ENCODE assay signal across 22 cellular contexts in genomic region chr5:65229841-65230240, GRCh38.
DNase-seq lines count a peak whose midpoint lies in the region; ATAC-seq, FAIRE-seq and TF ChIP-seq lines count a peak whose summit lies in the region.
"Had no signal": no experiment of that assay in that cellular context is flagged by ENCODE, and none has a peak within 500 bp of the region (broad histone marks: within the 10 kb centered on the region; RNA-seq: fewer than 3 reads in every experiment).

No MANE protein-coding gene starts in this region.

- 100% methylated on average over 1 of the region's 1 CpG for WGBS in GM23248 (ENCODE audit: low coverage in 1 of 2, low lambda C conversion rate in 2 of 2, missing lambda C conversion rate in 2 of 2), 2 experiments
- 13% methylated on average over 1 of the region's 1 CpG for WGBS in K562 (ENCODE audit: insufficient coverage, low coverage, missing lambda C conversion rate)

- no peaks in the 10 kb centered on the region for H3K9me2 ChIP-seq in GM23248 (ENCODE audit: insufficient read depth)

- no peak overlapping the region for H2AFZ ChIP-seq in GM23248
- no peak overlapping the region for H2AFZ ChIP-seq in K562 (ENCODE audit: low read depth, low read length)

- DNase-seq in GM23248 (no peak), K562 (ENCODE audit: extremely low read depth in 1 of 4, low spot score in 3 of 4) (no peak), DMS79 treated with DMSO at 0.1 percent for 48 hours (lab: John Stamatoyannopoulos, UW) (no peak), NCI-H774 (lab: John Stamatoyannopoulos, UW) (no peak), hippocampal formation (lab: John Stamatoyannopoulos, UW) (no peak)
- DNase-seq: AML-193; Caco-2; Calu3; CD4-positive, alpha-beta T cell; CD8-positive, alpha-beta T cell; DND-41; EL; GDM1 had no signal

- H3K27ac ChIP-seq in GM23248 (no peak overlapping the region), HEK293 (ENCODE audit: extremely low read depth, low read depth, low read length) (no peak overlapping the region), K562 (ENCODE audit: extremely low read depth, low read depth, low read length) (no peak overlapping the region)
- H3K27ac ChIP-seq: 22Rv1; A549; BLaER1 treated with 17β-estradiol and CSF1 and Interleukin-3, amounts not matched to agents 10 nM and 100 nM; C4-2B had no signal

- no peaks in the 10 kb centered on the region for H3K27me3 ChIP-seq in GM23248 (replicated peaks; ENCODE audit: insufficient read depth)
- no peaks in the 10 kb centered on the region for H3K27me3 ChIP-seq in K562 (ENCODE audit: control insufficient read depth in 2 of 2, insufficient read depth in 2 of 2, low read length in 2 of 2)
- H3K27me3 ChIP-seq: BLaER1 treated with 17β-estradiol and CSF1 and Interleukin-3, amounts not matched to agents 10 nM and 100 nM had no signal

- H3F3A ChIP-seq in GM23248 (ENCODE audit: insufficient read depth) = peaks cover 39% of the 10 kb centered on the region

- POLR2A ChIA-PET in HEK293 (lab: Yijun Ruan, JAX) = no interaction called here
- POLR2A ChIA-PET in K562 (lab: Yijun Ruan, JAX) = no interaction called here

- no peak for FAIRE-seq in K562 (lab: Jason Lieb, UNC)
- peak; percentile 62 for FAIRE-seq in islet of Langerhans (lab: Jason Lieb, UNC)
- FAIRE-seq: A549, D721Med, GM12891, GM19239 had no signal

- no peak for TF ChIP-seq RAD21 in K562 (CRISPR knock-in tag; conservative IDR thresholded peaks at IDR 0.05 in 1 of 2, IDR thresholded peaks at IDR 0.05 in 1 of 2)

- no peak overlapping the region for H3K9ac ChIP-seq in GM23248
- H3K9ac ChIP-seq in K562 (ENCODE audit: insufficient read depth in 1 of 2, low read depth in 2 of 2, low read length in 2 of 2) = no peak overlapping the region
- H3K9ac ChIP-seq: BLaER1 treated with 17β-estradiol and CSF1 and Interleukin-3, amounts not matched to agents 10 nM and 100 nM had no signal

- TF ChIP-seq POLR2A in K562 (conservative IDR thresholded peaks at IDR 0.05) = no peak

- H4K20me1 ChIP-seq in GM23248 (ENCODE audit: insufficient read depth) (no peaks in the 10 kb centered on the region), K562 (replicated peaks; ENCODE audit: control insufficient read depth, insufficient read depth, low read length) (no peaks in the 10 kb centered on the region)
- H4K20me1 ChIP-seq: BLaER1 treated with 17β-estradiol and CSF1 and Interleukin-3, amounts not matched to agents 10 nM and 100 nM had no signal

- H3K36me3 ChIP-seq in GM23248 (ENCODE audit: low read depth) (peaks cover 75% of the 10 kb centered on the region), HEK293 (ENCODE audit: control insufficient read depth in 2 of 2, insufficient read depth in 1 of 2, low read length in 2 of 2) (no peaks in the 10 kb centered on the region), K562 (ENCODE audit: control insufficient read depth, insufficient read depth, low read length) (no peaks in the 10 kb centered on the region)
- H3K36me3 ChIP-seq: BLaER1 treated with 17β-estradiol and CSF1 and Interleukin-3, amounts not matched to agents 10 nM and 100 nM had no signal

- H3K79me2 ChIP-seq in GM23248 (ENCODE audit: insufficient read depth) (peaks cover 17% of the 10 kb centered on the region), K562 (ENCODE audit: control insufficient read depth, insufficient read depth, low read length) (no peaks in the 10 kb centered on the region)

- CTCF ChIA-PET in HEK293 (lab: Yijun Ruan, JAX) = interaction anchor here (0.7 to 1.3 kb wide), 2 partner anchors 14 to 395 kb away, joined by 3 to 4 read pairs; no protein-coding TSS in a partner anchor
- CTCF ChIA-PET in K562 (lab: Yijun Ruan, JAX; ENCODE audit: low intra/inter-chr PET ratio) = no interaction called here

- H3K4me3 ChIP-seq in GM23248 (0 out of 2 replicates have a peak overlapping the region, but pooled peaks have one; percentile 4), HEK293 (ENCODE audit: low read depth, low read length) (no peak overlapping the region), K562 (no peak overlapping the region)
- H3K4me3 ChIP-seq: A549; BLaER1 treated with 17β-estradiol and CSF1 and Interleukin-3, amounts not matched to agents 10 nM and 100 nM had no signal

- H3K9me3 ChIP-seq in GM23248 (ENCODE audit: low read depth) (peaks cover 8% of the 10 kb centered on the region), HEK293 (ENCODE audit: control insufficient read depth, insufficient read depth, low read depth, low read length) (no peaks in the 10 kb centered on the region), K562 (replicated peaks; ENCODE audit: control insufficient read depth, insufficient read depth, low read depth, low read length) (no peaks in the 10 kb centered on the region)

- no TSS peak for BruUV-seq in K562 (replicated peaks; lab: Mats Ljungman, UMichigan)

- no peak for TF ChIP-seq CTCF in HEK293 (tag by site-specific recombination; IDR thresholded peaks at IDR 0.05)
- TF ChIP-seq CTCF in K562 (IDR thresholded peaks at IDR 0.05 in 2 of 3, conservative IDR thresholded peaks at IDR 0.05 in 1 of 3; ENCODE audit: insufficient read depth in 2 of 3, low read depth in 1 of 3, low read length in 3 of 3) = no peak

- no peak overlapping the region for H3K4me2 ChIP-seq in GM23248 (ENCODE audit: unreplicated experiment)
- no peak overlapping the region for H3K4me2 ChIP-seq in K562 (ENCODE audit: insufficient read depth, low read length)
- H3K4me2 ChIP-seq: A549; BLaER1 treated with 17β-estradiol and CSF1 and Interleukin-3, amounts not matched to agents 10 nM and 100 nM had no signal

- in situ Hi-C loops in GM23248 (cut with MboI) (no loop called here), K562 (cut with MboI) (no loop called here)

- no peaks in the 10 kb centered on the region for H3K9me1 ChIP-seq in K562 (ENCODE audit: control insufficient read depth, insufficient read depth, low read length)

- H3K4me1 ChIP-seq in GM23248 (ENCODE audit: insufficient read depth) = no peaks in the 10 kb centered on the region
- no peaks in the 10 kb centered on the region for H3K4me1 ChIP-seq in HEK293 (ENCODE audit: control insufficient read depth, insufficient read depth, low read length)
- H3K4me1 ChIP-seq in K562 (replicated peaks in 1 of 2; ENCODE audit: control insufficient read depth in 2 of 2, insufficient read depth in 2 of 2, low read length in 2 of 2) = no peaks in the 10 kb centered on the region
- H3K4me1 ChIP-seq: A549; BLaER1 treated with 17β-estradiol and CSF1 and Interleukin-3, amounts not matched to agents 10 nM and 100 nM; Caco-2 had no signal

- TF ChIP-seq EP300 in K562 (IDR thresholded peaks at IDR 0.05; ENCODE audit: low read length) = no peak

- intact Hi-C loops in K562 (cut with micrococcal nuclease) = no loop called here

- ATAC-seq in K562 = no peak
- ATAC-seq: A549; CD8-positive, alpha-beta T cell had no signal

TF ChIP-seq in HEK293, 187 proteins besides CTCF, POLR2A, EP300 and RAD21 (continues in another document):
- TF ChIP-seq TRIM28 (IDR thresholded peaks at IDR 0.05; ENCODE audit: borderline replicate concordance, low read length) (peak; percentile 42; the same call in 1 of the 2 replicates), PATZ1 (tag by site-specific recombination; IDR thresholded peaks at IDR 0.05) (no peak), SALL2 (tag by site-specific recombination; IDR thresholded peaks at IDR 0.05; ENCODE audit: borderline replicate concordance) (no peak)

TF ChIP-seq in K562, 482 proteins besides CTCF, POLR2A, EP300 and RAD21:
- TF ChIP-seq HIVEP1 (CRISPR knock-in tag; IDR thresholded peaks at IDR 0.05) (no peak), ZNF24 (IDR thresholded peaks at IDR 0.05) (no peak), CREB3L1 (IDR thresholded peaks at IDR 0.05; ENCODE audit: borderline replicate concordance, low read depth) (no peak), CBX3 (IDR thresholded peaks at IDR 0.05; ENCODE audit: borderline replicate concordance in 1 of 2, low read length in 2 of 2) (peak in 1 of 2 experiments; percentile 75; a peak in 2 of 3 replicates), CBX5 (IDR thresholded peaks at IDR 0.05; ENCODE audit: borderline replicate concordance, low read depth) (peak; percentile 83; the same call in 1 of the 2 replicates), BCL6 (CRISPR knock-in tag; IDR thresholded peaks at IDR 0.05) (no peak), ZNF324 (CRISPR knock-in tag; IDR thresholded peaks at IDR 0.05) (no peak), TRIM28 (IDR thresholded peaks at IDR 0.05) (peak; percentile 57; the same call in 1 of the 2 replicates), HDAC2 (IDR thresholded peaks at IDR 0.05) (no peak), FUS (optimal IDR thresholded peaks at IDR 0.05; ENCODE audit: low read depth, low read length) (no peak), ZNF785 (CRISPR knock-in tag; IDR thresholded peaks at IDR 0.05) (no peak), GTF2E2 (tag; IDR thresholded peaks at IDR 0.05) (no peak), KLF13 (tag; IDR thresholded peaks at IDR 0.05; ENCODE audit: borderline replicate concordance, low read depth) (no peak)
